ENCODE assay signal across 15 cellular contexts in the genomic region with DNA sequence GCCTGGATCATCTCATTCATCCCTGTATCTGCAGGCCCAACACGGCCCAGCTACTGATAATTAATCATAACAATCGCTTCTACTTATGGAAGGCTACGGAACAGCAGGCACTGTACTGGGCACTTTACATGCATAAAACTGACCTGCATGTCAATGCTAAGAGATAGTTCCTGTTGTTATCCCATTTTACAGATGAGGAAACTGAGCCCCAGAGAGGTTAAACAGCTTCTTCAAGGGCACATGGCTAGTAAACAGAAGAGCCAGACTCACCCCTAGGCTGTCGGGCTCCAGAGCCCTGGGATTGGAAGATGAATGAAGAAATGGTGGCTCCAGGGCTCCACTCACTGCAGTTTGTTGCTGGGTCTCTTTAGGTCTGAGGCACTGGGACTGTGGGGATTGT. TPM values are rescaled to one million over a fixed set of nuclear protein-coding genes. Genes with fewer than 3 reads are reported as not detected.
A peak's percentile ranks its signal among the peaks of the same experiment; 100 is the strongest.
DNase-seq lines count a peak whose midpoint lies in the region; ATAC-seq and TF ChIP-seq lines count a peak whose summit lies in the region.
"Had no signal": no experiment of that assay in that cellular context is flagged by ENCODE, and none has a peak within 500 bp of the region (broad histone marks: within the 10 kb centered on the region; RNA-seq: fewer than 3 reads in every experiment).

No MANE protein-coding gene starts in this region.

- no peak for TF ChIP-seq CTCF in activated B cell treated with CpG ODN at 0.5 μM for 24 hours (IDR thresholded peaks at IDR 0.05)

- CTCF ChIA-PET in activated B cell treated with CpG ODN at 0.5 μM for 24 hours (lab: Charles Lee): interaction anchor here (1.4 to 9.9 kb wide), 3 partner anchors 12 to 78 kb away, joined by 3 to 261 read pairs (median 116); no protein-coding TSS in a partner anchor

- H3K27me3 Mint-ChIP-seq in activated T-cell treated with anti-CD3 and anti-CD28 coated beads, Interleukin-2, amount 50 U/mL, for 24 hours: no peaks in the 10 kb centered on the region
- no peaks in the 10 kb centered on the region for H3K27me3 Mint-ChIP-seq in activated B cell treated with CpG ODN at 0.5 μM for 24 hours
- H3K27me3 Mint-ChIP-seq in effector memory CD8-positive, alpha-beta T cell: no peaks in the 10 kb centered on the region
- no peaks in the 10 kb centered on the region for H3K27me3 Mint-ChIP-seq in stimulated activated memory B cell treated with anti-CD40 and anti-IgM and Interleukin-4, amounts not matched to agents 10 μg/mL and 1 μg/mL and 100 μg/mL, for 72 hours
- H3K27me3 Mint-ChIP-seq: dendritic cell treated with granulocyte-macrophage colony-stimulating factor and Interleukin-4, amounts not matched to agents 40 ng/mL and 50 ng/mL, for 4 days had no signal

- ATAC-seq in activated B cell treated with CpG ODN at 0.5 μM for 24 hours (ENCODE audit: low read depth): no peak
- no peak for ATAC-seq in effector memory CD8-positive, alpha-beta T cell (replicated peaks)
- no peak for ATAC-seq in stimulated activated memory B cell treated with anti-CD40 and anti-IgM and Interleukin-4, amounts not matched to agents 10 μg/mL and 1 μg/mL and 100 μg/mL, for 72 hours
- no peak for ATAC-seq in HG03354 (IDR thresholded peaks at IDR 0.05; ENCODE audit: poor library complexity, severe bottlenecking, unreplicated experiment)
- ATAC-seq in GM21526 (IDR thresholded peaks at IDR 0.05; ENCODE audit: low FRiP score, unreplicated experiment): no peak

- no peaks in the 10 kb centered on the region for H3K9me3 Mint-ChIP-seq in activated T-cell treated with anti-CD3 and anti-CD28 coated beads, Interleukin-2, amount 50 U/mL, for 24 hours
- H3K9me3 Mint-ChIP-seq in activated B cell treated with CpG ODN at 0.5 μM for 24 hours: no peaks in the 10 kb centered on the region
- no peaks in the 10 kb centered on the region for H3K9me3 Mint-ChIP-seq in effector memory CD8-positive, alpha-beta T cell
- H3K9me3 Mint-ChIP-seq in stimulated activated memory B cell treated with anti-CD40 and anti-IgM and Interleukin-4, amounts not matched to agents 10 μg/mL and 1 μg/mL and 100 μg/mL, for 72 hours: no peaks in the 10 kb centered on the region
- H3K9me3 Mint-ChIP-seq: dendritic cell treated with granulocyte-macrophage colony-stimulating factor and Interleukin-4, amounts not matched to agents 40 ng/mL and 50 ng/mL, for 4 days had no signal

- no peak overlapping the region for H3K4me3 Mint-ChIP-seq in activated T-cell treated with anti-CD3 and anti-CD28 coated beads, Interleukin-2, amount 50 U/mL, for 24 hours
- H3K4me3 Mint-ChIP-seq in activated B cell treated with CpG ODN at 0.5 μM for 24 hours: no peak overlapping the region
- peak overlapping the region; percentile 49 to 60 for H3K4me3 Mint-ChIP-seq in effector memory CD8-positive, alpha-beta T cell
- peak overlapping the region; percentile 75 for H3K4me3 Mint-ChIP-seq in stimulated activated memory B cell treated with anti-CD40 and anti-IgM and Interleukin-4, amounts not matched to agents 10 μg/mL and 1 μg/mL and 100 μg/mL, for 72 hours
- H3K4me3 Mint-ChIP-seq: dendritic cell treated with granulocyte-macrophage colony-stimulating factor and Interleukin-4, amounts not matched to agents 40 ng/mL and 50 ng/mL, for 4 days had no signal

- DNase-seq in activated T-cell treated with anti-CD3 and anti-CD28 coated beads, Interleukin-2, amount 50 U/mL, for 24 hours: no peak
- DNase-seq in activated T-cell treated with anti-CD3 and anti-CD28 coated beads for 4 hours: no peak
- DNase-seq in activated B cell treated with CpG ODN at 0.5 μM for 24 hours: no peak
- DNase-seq in effector memory CD8-positive, alpha-beta T cell: no peak
- DNase-seq in cerebellum (ENCODE audit: low spot score): no peak
- DNase-seq: activated CD4-positive, alpha-beta T cell treated with anti-CD3 and anti-CD28 coated beads for 1 hour; DMS 273 treated with DMSO at 0.1 percent for 48 hours; head of caudate nucleus; NCI-H1436; NCI-H524 had no signal

- POLR2A ChIA-PET in activated B cell treated with CpG ODN at 0.5 μM for 24 hours (lab: Charles Lee): interaction anchor here (0.7 to 1.5 kb wide), 8 partner anchors 18 to 295 kb away, joined by 3 to 7 read pairs (median 3); a partner anchor contains a TSS

- intact Hi-C loops in activated B cell treated with CpG ODN at 0.5 μM for 24 hours (cut with micrococcal nuclease): no loop called here

- H3K4me1 Mint-ChIP-seq in activated T-cell treated with anti-CD3 and anti-CD28 coated beads, Interleukin-2, amount 50 U/mL, for 24 hours (ENCODE audit: low read depth): peaks cover 76% of the 10 kb centered on the region
- peaks cover 71% of the 10 kb centered on the region for H3K4me1 Mint-ChIP-seq in activated B cell treated with CpG ODN at 0.5 μM for 24 hours
- peaks cover 50 to 59% of the 10 kb centered on the region in 2 donors for H3K4me1 Mint-ChIP-seq in effector memory CD8-positive, alpha-beta T cell (ENCODE audit: low read depth in 2 of 2)
- peaks cover 87% of the 10 kb centered on the region for H3K4me1 Mint-ChIP-seq in stimulated activated memory B cell treated with anti-CD40 and anti-IgM and Interleukin-4, amounts not matched to agents 10 μg/mL and 1 μg/mL and 100 μg/mL, for 72 hours

- peak overlapping the region; percentile 91 for H3K27ac Mint-ChIP-seq in activated T-cell treated with anti-CD3 and anti-CD28 coated beads, Interleukin-2, amount 50 U/mL, for 24 hours
- peak overlapping the region; percentile 79 for H3K27ac Mint-ChIP-seq in activated B cell treated with CpG ODN at 0.5 μM for 24 hours
- peak overlapping the region; percentile 94 for H3K27ac Mint-ChIP-seq in effector memory CD8-positive, alpha-beta T cell
- peak overlapping the region; percentile 85 for H3K27ac Mint-ChIP-seq in stimulated activated memory B cell treated with anti-CD40 and anti-IgM and Interleukin-4, amounts not matched to agents 10 μg/mL and 1 μg/mL and 100 μg/mL, for 72 hours

- peaks cover 96% of the 10 kb centered on the region for H3K36me3 Mint-ChIP-seq in activated T-cell treated with anti-CD3 and anti-CD28 coated beads, Interleukin-2, amount 50 U/mL, for 24 hours (ENCODE audit: low read depth)
- H3K36me3 Mint-ChIP-seq in activated B cell treated with CpG ODN at 0.5 μM for 24 hours (ENCODE audit: low read depth): peaks cover 66% of the 10 kb centered on the region
- peaks cover 79% of the 10 kb centered on the region for H3K36me3 Mint-ChIP-seq in effector memory CD8-positive, alpha-beta T cell (ENCODE audit: insufficient read depth)
- H3K36me3 Mint-ChIP-seq in stimulated activated memory B cell treated with anti-CD40 and anti-IgM and Interleukin-4, amounts not matched to agents 10 μg/mL and 1 μg/mL and 100 μg/mL, for 72 hours: peaks cover 65% of the 10 kb centered on the region

RNA-seq across cellular contexts. Expression of a gene that starts 27.3 kb away (rescaled TPM):
- total RNA-seq in activated B cell treated with CpG ODN at 0.5 μM for 24 hours (52.6 and 64.5 TPM in 2 replicates), cerebellum (60.8 TPM)

RNA-seq across cellular contexts. Expression of a gene that starts 35.8 kb away (rescaled TPM):
- total RNA-seq in activated B cell treated with CpG ODN at 0.5 μM for 24 hours (89.0 and 98.6 TPM in 2 replicates), cerebellum (3.7 TPM)
- total RNA-seq: A673 had no signal

Comparison
In these comparisons a context has a peak if more than half of its experiments do, and no peak if none do; other contexts are left out.
1. H3K4me3 Mint-ChIP-seq: peak in effector memory CD8-positive, alpha-beta T cell (2 of 2) and stimulated activated memory B cell treated with anti-CD40 and anti-IgM and Interleukin-4, amounts not matched to agents 10 μg/mL and 1 μg/mL and 100 μg/mL, for 72 hours (single experiment); none in activated T-cell treated with anti-CD3 and anti-CD28 coated beads, Interleukin-2, amount 50 U/mL, for 24 hours (single experiment) and activated B cell treated with CpG ODN at 0.5 μM for 24 hours (single experiment).
2. RNA of a gene that starts 35.8 kb away (total RNA-seq): 89.0 to 98.6 TPM in activated B cell treated with CpG ODN at 0.5 μM for 24 hours; 3.7 TPM in cerebellum (single experiment); every median in the first group is over 10 times any median in the second.
3. Peak in every context shown above with its lines, with median percentiles within 50 percentile points of each other: H3K27ac Mint-ChIP-seq.